1 cellular context compared by ENCODE assay signal in genomic region chr11:120773501-120774031, GRCh38.
A peak's percentile ranks its signal among the peaks of the same experiment; 100 is the strongest.
TF ChIP-seq lines count a peak whose summit lies in the region.

No MANE protein-coding gene starts in this region.

TF ChIP-seq in GM12878, 131 proteins besides CTCF, POLR2A, EP300 and RAD21 (continued from another document):
- TF ChIP-seq CEBPZ (IDR thresholded peaks at IDR 0.05; ENCODE audit: low read depth, low read length) (no peak), MLLT1 (IDR thresholded peaks at IDR 0.05) (peak; percentile 57; the same call in 1 of the 2 replicates), ZBTB33 (IDR thresholded peaks at IDR 0.05) (no peak), POU2F2 (IDR thresholded peaks at IDR 0.05; ENCODE audit: borderline replicate concordance, low read depth, low read length) (no peak), CBFB (IDR thresholded peaks at IDR 0.05; ENCODE audit: low read depth) (peak; percentile 60; the same call in 1 of the 2 replicates), BCL3 (IDR thresholded peaks at IDR 0.05; ENCODE audit: borderline replicate concordance, insufficient read depth, low read depth, low read length, poor library complexity, severe bottlenecking) (no peak), ETV6 (conservative IDR thresholded peaks at IDR 0.05 in 1 of 2, IDR thresholded peaks at IDR 0.05 in 1 of 2; ENCODE audit: borderline replicate concordance in 1 of 2, low read depth in 1 of 2) (0 out of 4 replicates have a peak, but pooled peaks of 1 of the 2 experiments have one; percentile 16), JUNB (IDR thresholded peaks at IDR 0.05) (peak; percentile 50), ZNF384 (IDR thresholded peaks at IDR 0.05; ENCODE audit: borderline replicate concordance, low read depth, low read length) (peak; percentile 89), BACH1 (IDR thresholded peaks at IDR 0.05; ENCODE audit: borderline replicate concordance) (peak; percentile 90), IRF4 (IDR thresholded peaks at IDR 0.05; ENCODE audit: low read depth, low read length) (0 out of 2 replicates have a peak, but pooled peaks have one; percentile 54), NFIC (IDR thresholded peaks at IDR 0.05; ENCODE audit: low read depth, low read length) (peak; percentile 33; the same call in 1 of the 2 replicates), NR2F1 (conservative IDR thresholded peaks at IDR 0.05) (peak; percentile 89), GATAD2B (conservative IDR thresholded peaks at IDR 0.05; ENCODE audit: low read depth) (0 out of 2 replicates have a peak, but pooled peaks have one; percentile 24), MEF2B (IDR thresholded peaks at IDR 0.05; ENCODE audit: partially characterized antibody, poor library complexity, severe bottlenecking) (peak; percentile 98), MAX (IDR thresholded peaks at IDR 0.05; ENCODE audit: low read depth, low read length) (no peak), NBN (IDR thresholded peaks at IDR 0.05) (0 out of 2 replicates have a peak, but pooled peaks have one; percentile 44), MTA2 (IDR thresholded peaks at IDR 0.05; ENCODE audit: low read depth) (peak; percentile 58; the same call in 1 of the 2 replicates), TCF7 (IDR thresholded peaks at IDR 0.05; ENCODE audit: borderline replicate concordance) (0 out of 2 replicates have a peak, but pooled peaks have one; percentile 15), PKNOX1 (IDR thresholded peaks at IDR 0.05) (no peak), CREM (IDR thresholded peaks at IDR 0.05; ENCODE audit: low read depth) (no peak), ZNF217 (IDR thresholded peaks at IDR 0.05) (peak; percentile 59; the same call in 1 of the 2 replicates)
TF ChIP-seq in GM12878: peak in this region for 21.
